Comparison of ENCODE assay signal across 10 cellular contexts in genomic region chr7:50393547-50394252, GRCh38. TPM values are rescaled to one million over a fixed set of nuclear protein-coding genes. Genes with fewer than 3 reads are reported as not detected.
A peak's percentile ranks its signal among the peaks of the same experiment; 100 is the strongest.
DNase-seq lines count a peak whose midpoint lies in the region; ATAC-seq lines count a peak whose summit lies in the region.
"Had no signal": no experiment of that assay in that cellular context is flagged by ENCODE, and none has a peak within 500 bp of the region (broad histone marks: within the 10 kb centered on the region; RNA-seq: fewer than 3 reads in every experiment).

No MANE protein-coding gene starts in this region.

- H3K36me3 ChIP-seq in thymus (ENCODE audit: control insufficient read depth, insufficient read depth): peaks cover 65% of the 10 kb centered on the region

- WGBS in thymus: 80% methylated on average over 9 of the region's 9 CpGs

- H3K36me3 Mint-ChIP-seq in activated naive CD4-positive, alpha-beta T cell treated with anti-CD3 and anti-CD28 coated beads, Interleukin-2, amount 50 U/mL, for 72 hours: peaks cover 53 to 81% of the 10 kb centered on the region in 2 donors

- peak in 1 of 2 donors; percentile 16 for ATAC-seq in activated naive CD4-positive, alpha-beta T cell treated with anti-CD3 and anti-CD28 coated beads, Interleukin-2, amount 50 U/mL, for 72 hours
- no peak for ATAC-seq in GM18520 (IDR thresholded peaks at IDR 0.05; ENCODE audit: unreplicated experiment)

- H3K27me3 ChIP-seq in thymus (ENCODE audit: control insufficient read depth, insufficient read depth): no peaks in the 10 kb centered on the region

- DNase-seq in activated gamma-delta T cell treated with Interleukin-2 at 50 U/mL for 16 hours (peak; percentile 43), activated gamma-delta T cell (lab: John Stamatoyannopoulos, UW) (no peak), T follicular helper cell (ENCODE audit: low read depth) (peak; percentile 48), NCI-H1694 (lab: John Stamatoyannopoulos, UW) (no peak), NCI-H1694 treated with DMSO at 0.1 percent for 48 hours (lab: John Stamatoyannopoulos, UW) (no peak)
- DNase-seq in activated naive CD4-positive, alpha-beta T cell treated with anti-CD3 and anti-CD28 coated beads, Interleukin-2, amount 50 U/mL, for 72 hours (ENCODE audit: low spot score in 2 of 2): peak in 1 of 2 donors; percentile 56
- DNase-seq: aorta had no signal

- peaks cover 2% of the 10 kb centered on the region for H3K4me1 ChIP-seq in thymus (ENCODE audit: control insufficient read depth, insufficient read depth, low read length)
- H3K4me1 ChIP-seq: A549 had no signal

- no peak overlapping the region for H3K4me3 ChIP-seq in thymus (ENCODE audit: low read length)
- H3K4me3 ChIP-seq: A549 had no signal

- peak overlapping the region; percentile 97 to 99 for H3K27ac Mint-ChIP-seq in activated naive CD4-positive, alpha-beta T cell treated with anti-CD3 and anti-CD28 coated beads, Interleukin-2, amount 50 U/mL, for 72 hours

- H3K9me3 ChIP-seq in thymus (ENCODE audit: control insufficient read depth): no peaks in the 10 kb centered on the region
- H3K9me3 ChIP-seq: A549 had no signal

- peak overlapping the region; percentile 75 for H3K27ac ChIP-seq in thymus (ENCODE audit: low read depth)
- H3K27ac ChIP-seq: A549 had no signal

- peaks cover 0 to 7% of the 10 kb centered on the region in 2 donors for H3K9me3 Mint-ChIP-seq in activated naive CD4-positive, alpha-beta T cell treated with anti-CD3 and anti-CD28 coated beads, Interleukin-2, amount 50 U/mL, for 72 hours

RNA-seq across cellular contexts. Expression of gene FIGNL1, which starts 56.5 kb away (rescaled TPM):
- total RNA-seq in activated naive CD4-positive, alpha-beta T cell treated with anti-CD3 and anti-CD28 coated beads, Interleukin-2, amount 50 U/mL, for 72 hours: 10 to 100 TPM; 46.0 to 50.7 TPM
- polyA plus RNA-seq in thymus: 9.0 TPM

Comparison
In these comparisons a context has a peak if more than half of its experiments do, and no peak if none do; other contexts are left out.
1. DNase-seq: peak in activated gamma-delta T cell treated with Interleukin-2 at 50 U/mL for 16 hours (single experiment) and T follicular helper cell (single experiment); none in activated gamma-delta T cell (single experiment), NCI-H1694 (single experiment) and NCI-H1694 treated with DMSO at 0.1 percent for 48 hours (single experiment).